In genomic region chrX:72408885-72409284, GRCh38 we compare ENCODE assay signal across 26 cellular contexts.
DNase-seq lines count a peak whose midpoint lies in the region; ATAC-seq and TF ChIP-seq lines count a peak whose summit lies in the region.
"Had no signal": no experiment of that assay in that cellular context is flagged by ENCODE, and none has a peak within 500 bp of the region (broad histone marks: within the 10 kb centered on the region; RNA-seq: fewer than 3 reads in every experiment).

No MANE protein-coding gene starts in this region.

- no peaks in the 10 kb centered on the region for H3K36me3 ChIP-seq in stomach
- H3K36me3 ChIP-seq: ovary, transverse colon had no signal

- WGBS in stomach, 5 donors = 52 to 93% (median 88%) methylated on average over 2 of the region's 2 CpGs

- H3K27ac Mint-ChIP-seq in nephron progenitor cell = peak overlapping the region; percentile 11
- H3K27ac Mint-ChIP-seq in stimulated activated naive B cell treated with anti-CD40 and anti-IgM and Interleukin-4, amounts not matched to agents 10 μg/mL and 1 μg/mL and 100 μg/mL, for 72 hours = no peak overlapping the region
- H3K27ac Mint-ChIP-seq: activated naive CD8-positive, alpha-beta T cell; CD8-positive, alpha-beta T cell; effector memory CD8-positive, alpha-beta T cell; natural killer cell treated with Interleukin-12 subunit alpha and Interleukin-12 subunit beta and Interleukin-15 and Interleukin-18, amount 100 ng/mL, for 72 hours; stimulated activated naive CD8-positive, alpha-beta T cell treated with anti-CD3 and anti-CD28 coated beads, Interleukin-15, Interleukin-2, amounts not matched to agents 100 ng/mL and 50 ng/mL, for 24 hours had no signal

- ATAC-seq in GM19455 (IDR thresholded peaks at IDR 0.05; ENCODE audit: unreplicated experiment) (peak; percentile 84), HG03025 (IDR thresholded peaks at IDR 0.05; ENCODE audit: low FRiP score, unreplicated experiment) (peak; percentile 53)
- ATAC-seq in stimulated activated naive B cell treated with anti-CD40 and anti-IgM and Interleukin-4, amounts not matched to agents 10 μg/mL and 1 μg/mL and 100 μg/mL, for 72 hours (replicated peaks) = no peak
- ATAC-seq: body of pancreas; CD8-positive, alpha-beta T cell; effector memory CD8-positive, alpha-beta T cell; esophagus mucosa; left ventricle myocardium superior; natural killer cell treated with Interleukin-12 subunit alpha and Interleukin-12 subunit beta and Interleukin-15 and Interleukin-18, amount 100 ng/mL, for 72 hours had no signal

- no peaks in the 10 kb centered on the region for H3K4me1 Mint-ChIP-seq in nephron progenitor cell
- H3K4me1 Mint-ChIP-seq in stimulated activated naive B cell treated with anti-CD40 and anti-IgM and Interleukin-4, amounts not matched to agents 10 μg/mL and 1 μg/mL and 100 μg/mL, for 72 hours = no peaks in the 10 kb centered on the region

- H3K27me3 Mint-ChIP-seq in nephron progenitor cell (ENCODE audit: low read depth, poor library complexity) = no peaks in the 10 kb centered on the region
- H3K27me3 Mint-ChIP-seq in stimulated activated naive B cell treated with anti-CD40 and anti-IgM and Interleukin-4, amounts not matched to agents 10 μg/mL and 1 μg/mL and 100 μg/mL, for 72 hours = peaks cover 0 to 5% of the 10 kb centered on the region in 2 donors
- H3K27me3 Mint-ChIP-seq: activated naive CD8-positive, alpha-beta T cell; effector memory CD8-positive, alpha-beta T cell; stimulated activated naive CD8-positive, alpha-beta T cell treated with anti-CD3 and anti-CD28 coated beads, Interleukin-15, Interleukin-2, amounts not matched to agents 100 ng/mL and 50 ng/mL, for 24 hours had no signal

- peaks cover 0 to 4% (median 0%) of the 10 kb centered on the region in 3 donors for H3K27me3 ChIP-seq in stomach
- H3K27me3 ChIP-seq: body of pancreas, ovary, transverse colon had no signal

- no peak overlapping the region for H3K27ac ChIP-seq in stomach
- H3K27ac ChIP-seq: body of pancreas, ovary, transverse colon had no signal

- H3K4me3 ChIP-seq in stomach = no peak overlapping the region
- H3K4me3 ChIP-seq: body of pancreas, ovary, transverse colon had no signal

- H3K36me3 Mint-ChIP-seq in nephron progenitor cell (ENCODE audit: low read depth) = peaks cover 74% of the 10 kb centered on the region
- H3K36me3 Mint-ChIP-seq in stimulated activated naive B cell treated with anti-CD40 and anti-IgM and Interleukin-4, amounts not matched to agents 10 μg/mL and 1 μg/mL and 100 μg/mL, for 72 hours = peaks cover 30 to 34% of the 10 kb centered on the region in 2 donors

- H3K9me3 Mint-ChIP-seq in nephron progenitor cell = peaks cover 47% of the 10 kb centered on the region
- peaks cover 0 to 1% of the 10 kb centered on the region in 2 donors for H3K9me3 Mint-ChIP-seq in stimulated activated naive B cell treated with anti-CD40 and anti-IgM and Interleukin-4, amounts not matched to agents 10 μg/mL and 1 μg/mL and 100 μg/mL, for 72 hours
- H3K9me3 Mint-ChIP-seq: CD8-positive, alpha-beta T cell; effector memory CD8-positive, alpha-beta T cell; natural killer cell treated with Interleukin-12 subunit alpha and Interleukin-12 subunit beta and Interleukin-15 and Interleukin-18, amount 100 ng/mL, for 72 hours; stimulated activated naive CD8-positive, alpha-beta T cell treated with anti-CD3 and anti-CD28 coated beads, Interleukin-15, Interleukin-2, amounts not matched to agents 100 ng/mL and 50 ng/mL, for 24 hours had no signal

- intact Hi-C loops in stomach (cut with DNase I; ENCODE audit: low total_unique reads) = no loop called here

- TF ChIP-seq CTCF in nephron progenitor cell (IDR thresholded peaks at IDR 0.05) = no peak
- no peak for TF ChIP-seq CTCF in stomach (IDR thresholded peaks at IDR 0.05)

- H3K4me3 Mint-ChIP-seq in nephron progenitor cell = no peak overlapping the region
- H3K4me3 Mint-ChIP-seq in stimulated activated naive B cell treated with anti-CD40 and anti-IgM and Interleukin-4, amounts not matched to agents 10 μg/mL and 1 μg/mL and 100 μg/mL, for 72 hours = no peak overlapping the region
- H3K4me3 Mint-ChIP-seq: activated naive CD8-positive, alpha-beta T cell; CD8-positive, alpha-beta T cell; effector memory CD8-positive, alpha-beta T cell; natural killer cell treated with Interleukin-12 subunit alpha and Interleukin-12 subunit beta and Interleukin-15 and Interleukin-18, amount 100 ng/mL, for 72 hours; stimulated activated naive CD8-positive, alpha-beta T cell treated with anti-CD3 and anti-CD28 coated beads, Interleukin-15, Interleukin-2, amounts not matched to agents 100 ng/mL and 50 ng/mL, for 24 hours had no signal

- DNase-seq in SIG-M5 treated with dmso at 0.1 percent for 504 hours (lab: John Stamatoyannopoulos, UW; ENCODE audit: unreplicated experiment) (peak; percentile 7), SIG-M5 (lab: John Stamatoyannopoulos, UW) (no peak), nephron progenitor cell (no peak), stomach (no peak)
- no peak for DNase-seq in stimulated activated naive CD4-positive, alpha-beta T cell treated with Interleukin-2 at 50 U/mL for 16 hours (lab: John Stamatoyannopoulos, UW)
- no peak for DNase-seq in stimulated activated naive B cell treated with anti-CD40 and anti-IgM and Interleukin-4, amounts not matched to agents 10 μg/mL and 1 μg/mL and 100 μg/mL, for 72 hours
- DNase-seq: 8988T; activated CD4-positive, alpha-beta T cell treated with anti-CD3 and anti-CD28 coated beads, Interleukin-2, amount 50 U/mL, for 1 hour; AML-193; body of pancreas; CD8-positive, alpha-beta T cell; effector memory CD8-positive, alpha-beta T cell; foreskin melanocyte; left ventricle myocardium superior; midbrain; NCI-H1417; NK-92 treated with Interleukin-12 subunit alpha and Interleukin-12 subunit beta, amount 100 ng/mL, for 24 hours; ovary; stimulated activated CD4-positive, alpha-beta T cell treated with anti-CD3 and anti-CD28 coated beads, Interleukin-4, amount 100 ng/mL, for 24 hours; transverse colon had no signal

- H3K4me1 ChIP-seq in stomach = no peaks in the 10 kb centered on the region
- H3K4me1 ChIP-seq: body of pancreas, transverse colon had no signal

- TF ChIP-seq POLR2A in stomach (IDR thresholded peaks at IDR 0.05) = no peak

- TF ChIP-seq EP300 in stomach (IDR thresholded peaks at IDR 0.05) = no peak

- H3K9me3 ChIP-seq in stomach = no peaks in the 10 kb centered on the region
- H3K9me3 ChIP-seq: body of pancreas, ovary, transverse colon had no signal

Comparison
In these comparisons a context has a peak if more than half of its experiments do, and no peak if none do; other contexts are left out.
1. ATAC-seq: peak in GM19455 (single experiment) and HG03025 (single experiment); none in stimulated activated naive B cell treated with anti-CD40 and anti-IgM and Interleukin-4, amounts not matched to agents 10 μg/mL and 1 μg/mL and 100 μg/mL, for 72 hours (0 of 2).